In genomic region chr17:81578038-81578441, GRCh38 we compare ENCODE assay signal across 15 cellular contexts. TPM values are rescaled to one million over a fixed set of nuclear protein-coding genes. Genes with fewer than 3 reads are reported as not detected.
DNase-seq lines count a peak whose midpoint lies in the region; ATAC-seq and TF ChIP-seq lines count a peak whose summit lies in the region.
"Had no signal": no experiment of that assay in that cellular context is flagged by ENCODE, and none has a peak within 500 bp of the region (broad histone marks: within the 10 kb centered on the region; RNA-seq: fewer than 3 reads in every experiment).

No MANE protein-coding gene starts in this region.

- H3F3A ChIP-seq in smooth muscle cell (ENCODE audit: low read depth) = peaks cover 7% of the 10 kb centered on the region

- intact Hi-C loops in activated CD4-positive, alpha-beta T cell treated with anti-CD3 and anti-CD28 coated beads for 36 hours (cut with DNase I, micrococcal nuclease) = no loop called here
- intact Hi-C loops in lower leg skin (cut with DNase I; ENCODE audit: low total_unique reads) = no loop called here

- H3K27me3 ChIP-seq in RWPE2 (ENCODE audit: insufficient read depth, poor library complexity, severe bottlenecking) = no peaks in the 10 kb centered on the region
- no peaks in the 10 kb centered on the region for H3K27me3 ChIP-seq in smooth muscle cell (ENCODE audit: low read depth)
- no peaks in the 10 kb centered on the region for H3K27me3 ChIP-seq in effector memory CD4-positive, alpha-beta T cell (replicated peaks; ENCODE audit: control insufficient read depth, insufficient read depth, low read length, poor library complexity, severe bottlenecking)
- H3K27me3 ChIP-seq: gastroesophageal sphincter had no signal

- no peaks in the 10 kb centered on the region for H3K9me3 Mint-ChIP-seq in activated CD4-positive, alpha-beta T cell treated with anti-CD3 and anti-CD28 coated beads for 36 hours (ENCODE audit: low read depth)
- H3K9me3 Mint-ChIP-seq: activated B cell treated with CpG ODN at 0.5 μM for 24 hours had no signal

- H3K4me3 ChIP-seq in RWPE2 (ENCODE audit: severe bottlenecking) (no peak overlapping the region), fibroblast of pulmonary artery (replicated peaks; ENCODE audit: low read depth, low read length) (no peak overlapping the region), smooth muscle cell (no peak overlapping the region), lower leg skin (ENCODE audit: low read depth, poor library complexity, severe bottlenecking) (no peak overlapping the region)
- no peak overlapping the region for H3K4me3 ChIP-seq in effector memory CD4-positive, alpha-beta T cell (ENCODE audit: insufficient read depth, low read depth, low read length, poor library complexity, severe bottlenecking)
- H3K4me3 ChIP-seq: gastroesophageal sphincter had no signal

- TF ChIP-seq CTCF in RWPE2 (IDR thresholded peaks at IDR 0.05; ENCODE audit: poor library complexity, severe bottlenecking) = no peak
- TF ChIP-seq CTCF in fibroblast of pulmonary artery (IDR thresholded peaks at IDR 0.05; ENCODE audit: low read length, missing control alignments) = no peak
- TF ChIP-seq CTCF in smooth muscle cell (IDR thresholded peaks at IDR 0.05; ENCODE audit: borderline replicate concordance, insufficient read depth, poor library complexity, severe bottlenecking) = no peak
- TF ChIP-seq CTCF in lower leg skin (IDR thresholded peaks at IDR 0.05) = no peak

- TF ChIP-seq POLR2A in lower leg skin (IDR thresholded peaks at IDR 0.05) = no peak

- H3K4me1 ChIP-seq in RWPE2 (ENCODE audit: insufficient read depth, poor library complexity, severe bottlenecking) (peaks cover 32% of the 10 kb centered on the region), smooth muscle cell (ENCODE audit: low read depth) (peaks cover 11% of the 10 kb centered on the region)
- H3K4me1 ChIP-seq in effector memory CD4-positive, alpha-beta T cell (ENCODE audit: control insufficient read depth, insufficient read depth, low read length, poor library complexity, severe bottlenecking) = no peaks in the 10 kb centered on the region

- H3K4me3 Mint-ChIP-seq in activated CD4-positive, alpha-beta T cell treated with anti-CD3 and anti-CD28 coated beads for 36 hours = no peak overlapping the region
- H3K4me3 Mint-ChIP-seq: activated B cell treated with CpG ODN at 0.5 μM for 24 hours had no signal

- H3K9me3 ChIP-seq in RWPE2 (ENCODE audit: severe bottlenecking) (no peaks in the 10 kb centered on the region), smooth muscle cell (replicated peaks; ENCODE audit: low read depth) (no peaks in the 10 kb centered on the region)
- H3K9me3 ChIP-seq in effector memory CD4-positive, alpha-beta T cell (ENCODE audit: control insufficient read depth, low read length) = no peaks in the 10 kb centered on the region
- H3K9me3 ChIP-seq: gastroesophageal sphincter had no signal

- H4K20me1 ChIP-seq in smooth muscle cell (ENCODE audit: low read depth) = peaks cover 69% of the 10 kb centered on the region

- peaks cover 30% of the 10 kb centered on the region for H3K79me2 ChIP-seq in smooth muscle cell (ENCODE audit: low read depth)

- H3K27ac ChIP-seq in RWPE2 (ENCODE audit: poor library complexity, severe bottlenecking) = peak overlapping the region; percentile 92
- peak overlapping the region; percentile 68 for H3K27ac ChIP-seq in smooth muscle cell (ENCODE audit: low read depth)
- no peak overlapping the region for H3K27ac ChIP-seq in effector memory CD4-positive, alpha-beta T cell (ENCODE audit: insufficient read depth, low read length, poor library complexity, severe bottlenecking)
- H3K27ac ChIP-seq: gastroesophageal sphincter had no signal

- POLR2A ChIA-PET in activated CD4-positive, alpha-beta T cell treated with anti-CD3 and anti-CD28 coated beads for 36 hours (lab: Charles Lee) = no interaction called here

- no peak overlapping the region for H2AFZ ChIP-seq in smooth muscle cell (ENCODE audit: low read depth)

- H3K36me3 ChIP-seq in RWPE2 (ENCODE audit: low read depth) (peaks cover 56% of the 10 kb centered on the region), smooth muscle cell (ENCODE audit: low read depth) (no peaks in the 10 kb centered on the region)
- peaks cover 32% of the 10 kb centered on the region for H3K36me3 ChIP-seq in effector memory CD4-positive, alpha-beta T cell (ENCODE audit: control insufficient read depth, insufficient read depth, low read length)

- ATAC-seq in activated CD4-positive, alpha-beta T cell treated with anti-CD3 and anti-CD28 coated beads for 36 hours = no peak
- ATAC-seq in RWPE2 (ENCODE audit: low read depth) = peak; percentile 68
- no peak for ATAC-seq in HG03520 (IDR thresholded peaks at IDR 0.05; ENCODE audit: unreplicated experiment)
- ATAC-seq: gastroesophageal sphincter had no signal

- 78% methylated on average over 10 of the region's 10 CpGs for WGBS in smooth muscle cell (ENCODE audit: low lambda C conversion rate)
- WGBS in lower leg skin, 2 donors = 93 to 96% methylated on average over 10 of the region's 10 CpGs

- no peaks in the 10 kb centered on the region for H3K27me3 Mint-ChIP-seq in activated CD4-positive, alpha-beta T cell treated with anti-CD3 and anti-CD28 coated beads for 36 hours
- H3K27me3 Mint-ChIP-seq: activated B cell treated with CpG ODN at 0.5 μM for 24 hours had no signal

- peak overlapping the region; percentile 38 for H3K27ac Mint-ChIP-seq in activated CD4-positive, alpha-beta T cell treated with anti-CD3 and anti-CD28 coated beads for 36 hours
- H3K27ac Mint-ChIP-seq: activated B cell treated with CpG ODN at 0.5 μM for 24 hours had no signal

- H3K36me3 Mint-ChIP-seq in activated CD4-positive, alpha-beta T cell treated with anti-CD3 and anti-CD28 coated beads for 36 hours (ENCODE audit: low read depth) = peaks cover 43% of the 10 kb centered on the region

- no peak overlapping the region for H3K9ac ChIP-seq in smooth muscle cell (ENCODE audit: low read depth)

- CTCF ChIA-PET in activated CD4-positive, alpha-beta T cell treated with anti-CD3 and anti-CD28 coated beads for 36 hours (lab: Charles Lee) = no interaction called here

- H3K4me2 ChIP-seq in smooth muscle cell = peak overlapping the region; percentile 38

- DNase-seq in activated CD4-positive, alpha-beta T cell treated with anti-CD3 and anti-CD28 coated beads for 36 hours = no peak
- no peak for DNase-seq in activated CD4-positive, alpha-beta T cell treated with anti-CD3 and anti-CD28 coated beads, Interleukin-2, amount 50 U/mL, for 4 hours
- DNase-seq in RWPE2 (ENCODE audit: low spot score) (no peak), fibroblast of pulmonary artery (ENCODE audit: low read depth) (peak; percentile 57), smooth muscle cell (lab: John Stamatoyannopoulos, UW; ENCODE audit: unreplicated experiment) (no peak), lower leg skin (ENCODE audit: low spot score in 2 of 2) (no peak)
- DNase-seq in effector memory CD4-positive, alpha-beta T cell = no peak
- DNase-seq: activated B cell treated with CpG ODN at 0.5 μM for 24 hours; dermis blood vessel endothelial cell; left ventricle myocardium superior; NCI-H1048; NCI-H69; stimulated activated CD4-positive, alpha-beta T cell treated with anti-CD3 and anti-CD28 coated beads, Interleukin-4, amount 100 ng/mL, for 1 hour had no signal

- H3K4me1 Mint-ChIP-seq in activated CD4-positive, alpha-beta T cell treated with anti-CD3 and anti-CD28 coated beads for 36 hours = peaks cover 20% of the 10 kb centered on the region

RNA-seq across cellular contexts. Expression of gene FAAP100, which starts 25.9 kb away (rescaled TPM):
- 10 to 100 TPM; 30.4 to 39.3 TPM for total RNA-seq in activated CD4-positive, alpha-beta T cell treated with anti-CD3 and anti-CD28 coated beads for 36 hours
- total RNA-seq in smooth muscle cell (17.9 and 19.4 TPM in 2 replicates), lower leg skin (10 to 100 TPM; 19.4 to 34.3 (median 28.4) TPM)
- 25.4 and 28.5 TPM in 2 replicates for polyA plus RNA-seq in smooth muscle cell

RNA-seq across cellular contexts. Expression of gene FSCN2, which starts 49.9 kb away (rescaled TPM):
- total RNA-seq in activated CD4-positive, alpha-beta T cell treated with anti-CD3 and anti-CD28 coated beads for 36 hours = under 1 TPM; 0.23 to 0.58 TPM
- total RNA-seq in smooth muscle cell = 0.63 and 2.2 TPM in 2 replicates
- polyA plus RNA-seq in smooth muscle cell = 0.56 and 0.72 TPM in 2 replicates
- total RNA-seq in lower leg skin = 1 to 10 TPM in 3 of 4 donors, under 1 TPM in 1; 0.46 to 2.7 (median 1.8) TPM

RNA-seq across cellular contexts. Expression of gene NPLOC4, which starts 58.9 kb away (rescaled TPM):
- total RNA-seq in activated CD4-positive, alpha-beta T cell treated with anti-CD3 and anti-CD28 coated beads for 36 hours = 10 to 100 TPM; 71.8 to 93.1 TPM
- total RNA-seq in smooth muscle cell (46.3 and 58.1 TPM in 2 replicates), lower leg skin (10 to 100 TPM; 49.3 to 78.7 (median 67.8) TPM)
- polyA plus RNA-seq in smooth muscle cell = 52.0 and 60.9 TPM in 2 replicates

RNA-seq across cellular contexts. Expression of gene TSPAN10, which starts 59.0 kb away (rescaled TPM):
- under 1 TPM; 0.34 to 0.35 TPM for total RNA-seq in activated CD4-positive, alpha-beta T cell treated with anti-CD3 and anti-CD28 coated beads for 36 hours
- total RNA-seq in smooth muscle cell = 0.67 and 2.6 TPM in 2 replicates
- polyA plus RNA-seq in smooth muscle cell = 1.2 and 3.4 TPM in 2 replicates
- 1 to 10 TPM in 2 of 4 donors, under 1 TPM in 1, not detected in 1; 0.57 to 2.5 (median 1.6) TPM for total RNA-seq in lower leg skin
- total RNA-seq: left ventricle myocardium superior had no signal
